In genomic region chr18:44871771-44872170, GRCh38 we compare ENCODE assay signal across 16 cellular contexts.
DNase-seq lines count a peak whose midpoint lies in the region; ATAC-seq, FAIRE-seq and TF ChIP-seq lines count a peak whose summit lies in the region.
"Had no signal": no experiment of that assay in that cellular context is flagged by ENCODE, and none has a peak within 500 bp of the region (broad histone marks: within the 10 kb centered on the region; RNA-seq: fewer than 3 reads in every experiment).

No MANE protein-coding gene starts in this region.

- no peak for TF ChIP-seq POLR2A in H54 (IDR thresholded peaks at IDR 0.05; ENCODE audit: low read depth, low read length)

- no peak for FAIRE-seq in H54 (lab: Jason Lieb, UNC)
- FAIRE-seq: A549, D721Med had no signal

- no peak overlapping the region for H3K4me3 Mint-ChIP-seq in activated T-cell treated with anti-CD3 and anti-CD28 coated beads, Interleukin-2, amount 50 U/mL, for 24 hours
- peak overlapping the region; percentile 9 for H3K4me3 Mint-ChIP-seq in stimulated activated memory B cell treated with anti-CD40 and anti-IgM and Interleukin-4, amounts not matched to agents 10 μg/mL and 1 μg/mL and 100 μg/mL, for 72 hours
- H3K4me3 Mint-ChIP-seq: activated CD4-positive, alpha-beta T cell treated with anti-CD3 and anti-CD28 coated beads, Interleukin-2, amount 10 ng/mL, durations not matched to agents 24 days and 14 days; activated naive CD4-positive, alpha-beta T cell treated with anti-CD3 and anti-CD28 coated beads, Interleukin-2, amount 10 ng/mL, durations not matched to agents 7 days and 5 days had no signal

- ATAC-seq in HG02642 (IDR thresholded peaks at IDR 0.05; ENCODE audit: poor library complexity, unreplicated experiment) (peak; percentile 63), HG03521 (IDR thresholded peaks at IDR 0.05; ENCODE audit: unreplicated experiment) (peak; percentile 47), left lobe of liver (no peak)
- ATAC-seq in stimulated activated memory B cell treated with anti-CD40 and anti-IgM and Interleukin-4, amounts not matched to agents 10 μg/mL and 1 μg/mL and 100 μg/mL, for 72 hours: peak; percentile 56
- ATAC-seq: A549 had no signal

- H3K27ac Mint-ChIP-seq in activated T-cell treated with anti-CD3 and anti-CD28 coated beads, Interleukin-2, amount 50 U/mL, for 24 hours: peak overlapping the region; percentile 45
- H3K27ac Mint-ChIP-seq in stimulated activated memory B cell treated with anti-CD40 and anti-IgM and Interleukin-4, amounts not matched to agents 10 μg/mL and 1 μg/mL and 100 μg/mL, for 72 hours: peak overlapping the region; percentile 82
- H3K27ac Mint-ChIP-seq: activated CD4-positive, alpha-beta T cell treated with anti-CD3 and anti-CD28 coated beads, Interleukin-2, amount 10 ng/mL, durations not matched to agents 24 days and 14 days; activated naive CD4-positive, alpha-beta T cell treated with anti-CD3 and anti-CD28 coated beads, Interleukin-2, amount 10 ng/mL, durations not matched to agents 7 days and 5 days had no signal

- no peaks in the 10 kb centered on the region for H3K36me3 Mint-ChIP-seq in activated T-cell treated with anti-CD3 and anti-CD28 coated beads, Interleukin-2, amount 50 U/mL, for 24 hours (ENCODE audit: low read depth)
- H3K36me3 Mint-ChIP-seq in stimulated activated memory B cell treated with anti-CD40 and anti-IgM and Interleukin-4, amounts not matched to agents 10 μg/mL and 1 μg/mL and 100 μg/mL, for 72 hours: peaks cover 58% of the 10 kb centered on the region
- H3K36me3 Mint-ChIP-seq: activated naive CD4-positive, alpha-beta T cell treated with anti-CD3 and anti-CD28 coated beads, Interleukin-2, amount 10 ng/mL, durations not matched to agents 7 days and 5 days had no signal

- peaks cover 9% of the 10 kb centered on the region for H3K4me1 Mint-ChIP-seq in activated T-cell treated with anti-CD3 and anti-CD28 coated beads, Interleukin-2, amount 50 U/mL, for 24 hours (ENCODE audit: low read depth)
- H3K4me1 Mint-ChIP-seq in stimulated activated memory B cell treated with anti-CD40 and anti-IgM and Interleukin-4, amounts not matched to agents 10 μg/mL and 1 μg/mL and 100 μg/mL, for 72 hours: peaks cover 24% of the 10 kb centered on the region
- H3K4me1 Mint-ChIP-seq: activated naive CD4-positive, alpha-beta T cell treated with anti-CD3 and anti-CD28 coated beads, Interleukin-2, amount 10 ng/mL, durations not matched to agents 7 days and 5 days had no signal

- H3K27me3 Mint-ChIP-seq in activated T-cell treated with anti-CD3 and anti-CD28 coated beads, Interleukin-2, amount 50 U/mL, for 24 hours: peaks cover 21% of the 10 kb centered on the region
- no peaks in the 10 kb centered on the region for H3K27me3 Mint-ChIP-seq in stimulated activated memory B cell treated with anti-CD40 and anti-IgM and Interleukin-4, amounts not matched to agents 10 μg/mL and 1 μg/mL and 100 μg/mL, for 72 hours
- H3K27me3 Mint-ChIP-seq: activated CD4-positive, alpha-beta T cell treated with anti-CD3 and anti-CD28 coated beads, Interleukin-2, amount 10 ng/mL, durations not matched to agents 24 days and 14 days had no signal

- no peaks in the 10 kb centered on the region for H3K9me3 Mint-ChIP-seq in activated T-cell treated with anti-CD3 and anti-CD28 coated beads, Interleukin-2, amount 50 U/mL, for 24 hours
- H3K9me3 Mint-ChIP-seq in stimulated activated memory B cell treated with anti-CD40 and anti-IgM and Interleukin-4, amounts not matched to agents 10 μg/mL and 1 μg/mL and 100 μg/mL, for 72 hours: no peaks in the 10 kb centered on the region
- H3K9me3 Mint-ChIP-seq: activated CD4-positive, alpha-beta T cell treated with anti-CD3 and anti-CD28 coated beads, Interleukin-2, amount 10 ng/mL, durations not matched to agents 24 days and 14 days; activated naive CD4-positive, alpha-beta T cell treated with anti-CD3 and anti-CD28 coated beads, Interleukin-2, amount 10 ng/mL, durations not matched to agents 7 days and 5 days had no signal

- DNase-seq in activated T-cell treated with anti-CD3 and anti-CD28 coated beads, Interleukin-2, amount 50 U/mL, for 24 hours: no peak
- DNase-seq in activated T-cell treated with anti-CD3 and anti-CD28 coated beads, Interleukin-2, amount 50 U/mL, for 48 hours: no peak
- DNase-seq in H54 (ENCODE audit: insufficient read length, low spot score) (no peak), left lobe of liver (ENCODE audit: low spot score) (no peak), HuH-7 (ENCODE audit: low spot score) (no peak)
- DNase-seq: activated CD4-positive, alpha-beta T cell treated with anti-CD3 and anti-CD28 coated beads, Interleukin-2, amount 10 ng/mL, durations not matched to agents 24 days and 14 days; activated naive CD4-positive, alpha-beta T cell treated with anti-CD3 and anti-CD28 coated beads, Interleukin-2, amount 10 ng/mL, durations not matched to agents 7 days and 5 days; central memory CD4-positive, alpha-beta T cell; occipital lobe; OCI-M1; uterus had no signal
